In the genomic region with DNA sequence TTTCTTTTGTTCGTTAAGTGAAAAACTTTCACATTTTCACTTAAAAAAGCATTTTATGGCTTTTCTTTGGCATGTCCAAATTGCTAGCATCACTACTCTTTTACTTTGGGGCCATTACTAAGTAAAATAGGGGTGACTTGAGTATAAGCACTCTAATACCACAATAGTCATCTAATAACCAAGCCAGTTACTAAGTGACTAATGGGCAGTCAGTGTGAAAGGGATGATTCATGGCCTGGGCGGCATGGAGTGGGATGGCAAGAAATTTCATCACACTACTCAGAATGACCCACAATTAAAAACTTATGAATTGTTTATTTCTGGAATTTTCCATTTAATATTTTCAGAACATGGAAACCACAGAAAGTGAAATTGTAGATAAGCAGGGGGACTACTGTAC, we compare ENCODE assay signal across 14 cellular contexts.
DNase-seq lines count a peak whose midpoint lies in the region; ATAC-seq and TF ChIP-seq lines count a peak whose summit lies in the region.
"Had no signal": no experiment of that assay in that cellular context is flagged by ENCODE, and none has a peak within 500 bp of the region (broad histone marks: within the 10 kb centered on the region; RNA-seq: fewer than 3 reads in every experiment).

No MANE protein-coding gene starts in this region.

- intact Hi-C loops in natural killer cell (cut with micrococcal nuclease), result no loop called here
- intact Hi-C loops in activated T-helper 1 cell treated with anti-CD3 and anti-CD28 coated beads, Interleukin-12 subunit alpha, Interleukin-12 subunit beta, Interleukin-2, Interleukin-4 antibody, amounts not matched to agents 30 ng/mL and 10 ng/mL and 1 ng/mL, durations not matched to agents 14 hours and 24 hours and 36 hours (cut with micrococcal nuclease), result no loop called here

- no peak overlapping the region for H2AFZ ChIP-seq in GM23248

- TF ChIP-seq CTCF in natural killer cell (IDR thresholded peaks at IDR 0.05), result no peak

- peaks cover 0 to 14% of the 10 kb centered on the region in 2 donors for H3K27me3 Mint-ChIP-seq in natural killer cell (ENCODE audit: low read depth in 2 of 2)
- H3K27me3 Mint-ChIP-seq in activated T-helper 1 cell treated with anti-CD3 and anti-CD28 coated beads, Interleukin-12 subunit alpha, Interleukin-12 subunit beta, Interleukin-2, Interleukin-4 antibody, amounts not matched to agents 30 ng/mL and 10 ng/mL and 1 ng/mL, durations not matched to agents 14 hours and 24 hours and 36 hours (ENCODE audit: insufficient read depth), result no peaks in the 10 kb centered on the region

- in situ Hi-C loops in GM23248 (cut with MboI), result no loop called here

- H3K4me2 ChIP-seq in GM23248 (ENCODE audit: unreplicated experiment), result peak overlapping the region; percentile 32
- H3K4me2 ChIP-seq: BLaER1 had no signal

- no peaks in the 10 kb centered on the region for H3K4me1 Mint-ChIP-seq in natural killer cell
- H3K4me1 Mint-ChIP-seq in activated T-helper 1 cell treated with anti-CD3 and anti-CD28 coated beads, Interleukin-12 subunit alpha, Interleukin-12 subunit beta, Interleukin-2, Interleukin-4 antibody, amounts not matched to agents 30 ng/mL and 10 ng/mL and 1 ng/mL, durations not matched to agents 14 hours and 24 hours and 36 hours (ENCODE audit: low read depth), result no peaks in the 10 kb centered on the region

- H3F3A ChIP-seq in GM23248 (ENCODE audit: insufficient read depth), result peaks cover 5% of the 10 kb centered on the region; the same call in 1 of the 2 replicates

- H3K27me3 ChIP-seq in GM23248 (replicated peaks; ENCODE audit: insufficient read depth), result no peaks in the 10 kb centered on the region
- H3K27me3 ChIP-seq: brain microvascular endothelial cell had no signal

- no peaks in the 10 kb centered on the region for H3K9me3 ChIP-seq in GM23248 (ENCODE audit: low read depth)
- H3K9me3 ChIP-seq: BLaER1 had no signal

- H3K4me3 ChIP-seq in GM23248, result no peak overlapping the region
- H3K4me3 ChIP-seq: BLaER1 had no signal

- no peak overlapping the region for H3K27ac Mint-ChIP-seq in natural killer cell
- no peak overlapping the region for H3K27ac Mint-ChIP-seq in activated T-helper 1 cell treated with anti-CD3 and anti-CD28 coated beads, Interleukin-12 subunit alpha, Interleukin-12 subunit beta, Interleukin-2, Interleukin-4 antibody, amounts not matched to agents 30 ng/mL and 10 ng/mL and 1 ng/mL, durations not matched to agents 14 hours and 24 hours and 36 hours

- no peak overlapping the region for H3K9ac ChIP-seq in GM23248
- H3K9ac ChIP-seq: BLaER1 had no signal

- no peak for ATAC-seq in HG03045 (IDR thresholded peaks at IDR 0.05; ENCODE audit: unreplicated experiment)
- no peak for ATAC-seq in natural killer cell

- no peak overlapping the region for H3K27ac ChIP-seq in GM23248
- H3K27ac ChIP-seq: BLaER1, brain microvascular endothelial cell had no signal

- H4K20me1 ChIP-seq in GM23248 (ENCODE audit: insufficient read depth), result no peaks in the 10 kb centered on the region
- H4K20me1 ChIP-seq: BLaER1 had no signal

- H3K79me2 ChIP-seq in GM23248 (ENCODE audit: insufficient read depth), result no peaks in the 10 kb centered on the region

- no peaks in the 10 kb centered on the region for H3K36me3 ChIP-seq in GM23248 (ENCODE audit: low read depth)
- H3K36me3 ChIP-seq: BLaER1, brain microvascular endothelial cell had no signal

- DNase-seq in Daoy (ENCODE audit: low read depth) (peak; percentile 32), GM23248 (peak; percentile 77), RKO (ENCODE audit: low spot score) (peak; percentile 70), foreskin melanocyte (peak; percentile 12), NCI-H748 treated with DMSO at 0.1 percent for 48 hours (lab: John Stamatoyannopoulos, UW) (no peak), natural killer cell (no peak)
- no peak for DNase-seq in activated T-helper 1 cell treated with anti-CD3 and anti-CD28 coated beads, Interleukin-12 subunit alpha, Interleukin-12 subunit beta, Interleukin-2, Interleukin-4 antibody, amounts not matched to agents 30 ng/mL and 10 ng/mL and 1 ng/mL, durations not matched to agents 14 hours and 24 hours and 36 hours (ENCODE audit: low spot score)
- DNase-seq: brain microvascular endothelial cell; GF-D8; NCI-H1436 treated with DMSO at 0.1 percent for 48 hours; NCI-H82; stimulated activated CD4-positive, alpha-beta T cell treated with anti-CD3 and anti-CD28 coated beads, Interleukin-4, amount 100 ng/mL, for 24 hours had no signal

- H3K4me3 Mint-ChIP-seq in natural killer cell, result no peak overlapping the region
- H3K4me3 Mint-ChIP-seq in activated T-helper 1 cell treated with anti-CD3 and anti-CD28 coated beads, Interleukin-12 subunit alpha, Interleukin-12 subunit beta, Interleukin-2, Interleukin-4 antibody, amounts not matched to agents 30 ng/mL and 10 ng/mL and 1 ng/mL, durations not matched to agents 14 hours and 24 hours and 36 hours, result no peak overlapping the region

- WGBS in GM23248 (ENCODE audit: low coverage in 1 of 2, low lambda C conversion rate in 2 of 2, missing lambda C conversion rate in 2 of 2), 2 experiments, result 8 to 11% methylated on average over 2 of the region's 2 CpGs

- no peaks in the 10 kb centered on the region for H3K9me2 ChIP-seq in GM23248 (ENCODE audit: insufficient read depth)

- no peaks in the 10 kb centered on the region for H3K9me3 Mint-ChIP-seq in natural killer cell
- no peaks in the 10 kb centered on the region for H3K9me3 Mint-ChIP-seq in activated T-helper 1 cell treated with anti-CD3 and anti-CD28 coated beads, Interleukin-12 subunit alpha, Interleukin-12 subunit beta, Interleukin-2, Interleukin-4 antibody, amounts not matched to agents 30 ng/mL and 10 ng/mL and 1 ng/mL, durations not matched to agents 14 hours and 24 hours and 36 hours

- H3K4me1 ChIP-seq in GM23248 (ENCODE audit: insufficient read depth), result peaks cover 10% of the 10 kb centered on the region; the same call in 1 of the 2 replicates
- H3K4me1 ChIP-seq: BLaER1 had no signal

- no peaks in the 10 kb centered on the region for H3K36me3 Mint-ChIP-seq in natural killer cell
- H3K36me3 Mint-ChIP-seq in activated T-helper 1 cell treated with anti-CD3 and anti-CD28 coated beads, Interleukin-12 subunit alpha, Interleukin-12 subunit beta, Interleukin-2, Interleukin-4 antibody, amounts not matched to agents 30 ng/mL and 10 ng/mL and 1 ng/mL, durations not matched to agents 14 hours and 24 hours and 36 hours (ENCODE audit: low read depth), result no peaks in the 10 kb centered on the region

Comparison
In these comparisons a context has a peak if more than half of its experiments do, and no peak if none do; other contexts are left out.
1. DNase-seq: peak in Daoy (single experiment), GM23248 (single experiment), RKO (single experiment) and foreskin melanocyte (single experiment); none in NCI-H748 treated with DMSO at 0.1 percent for 48 hours (single experiment), natural killer cell (single experiment) and activated T-helper 1 cell treated with anti-CD3 and anti-CD28 coated beads, Interleukin-12 subunit alpha, Interleukin-12 subunit beta, Interleukin-2, Interleukin-4 antibody, amounts not matched to agents 30 ng/mL and 10 ng/mL and 1 ng/mL, durations not matched to agents 14 hours and 24 hours and 36 hours (single experiment).